In the genomic region with DNA sequence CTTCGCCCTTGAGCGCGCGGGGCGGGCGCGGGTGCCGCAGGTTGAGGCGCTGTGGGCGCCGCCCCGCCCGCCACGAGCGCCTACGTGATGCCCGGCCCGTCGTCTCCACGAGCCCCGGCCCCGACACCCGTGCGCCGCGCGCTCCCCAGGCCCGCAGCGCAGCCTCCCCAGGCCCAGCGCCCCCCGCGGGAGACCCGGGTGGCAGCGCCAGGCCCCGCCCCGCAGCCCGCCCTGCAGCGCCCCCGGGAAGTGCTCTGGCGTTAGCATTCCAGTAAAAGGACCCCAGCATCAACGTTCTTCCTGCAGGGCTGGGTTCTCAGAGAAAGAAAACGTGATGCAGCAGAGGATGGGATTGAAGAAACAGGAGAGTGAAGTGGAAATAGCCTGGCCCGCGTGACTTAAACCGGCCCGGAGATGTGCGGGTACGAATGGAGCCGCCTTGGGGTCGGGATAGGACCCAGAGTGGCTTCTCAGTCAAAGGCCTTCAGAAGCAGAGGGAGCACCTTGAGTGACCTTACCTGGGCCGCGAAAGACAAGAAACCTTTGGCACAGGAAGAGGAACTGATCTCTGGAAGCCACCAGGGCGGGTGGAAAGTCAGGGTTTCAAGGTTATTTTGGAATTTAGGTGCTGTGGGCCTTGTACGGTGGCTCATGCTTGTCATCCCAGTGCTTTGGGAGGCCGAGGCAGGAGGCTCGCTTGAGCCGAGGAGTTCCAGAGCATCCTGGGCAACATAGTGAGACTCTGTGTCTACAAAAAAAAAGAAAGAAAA, we compare ENCODE assay signal across 8 cellular contexts. TPM values are rescaled to one million over a fixed set of nuclear protein-coding genes. Genes with fewer than 3 reads are reported as not detected.
DNase-seq lines count a peak whose midpoint lies in the region; ATAC-seq and TF ChIP-seq lines count a peak whose summit lies in the region.

No MANE protein-coding gene starts in this region.

- intact Hi-C loops in lower leg skin (cut with DNase I; ENCODE audit: low total_unique reads) = no loop called here

- H3K27me3 ChIP-seq in stomach smooth muscle (ENCODE audit: control insufficient read depth in 1 of 2, insufficient read depth in 2 of 2, low read length in 2 of 2) = peaks cover 0 to 17% of the 10 kb centered on the region in 2 donors

- H3K9me3 ChIP-seq in stomach smooth muscle (ENCODE audit: control insufficient read depth in 2 of 2, low read length in 2 of 2) = no peaks in the 10 kb centered on the region

- WGBS in lower leg skin, 2 donors = 31 to 32% methylated on average over 27 to 30 of the region's 57 CpGs

- TF ChIP-seq POLR2A in lower leg skin (IDR thresholded peaks at IDR 0.05) = no peak

- peaks cover 20% of the 10 kb centered on the region for H3K4me1 ChIP-seq in stomach smooth muscle (ENCODE audit: control insufficient read depth, insufficient read depth, low read length)

- TF ChIP-seq CTCF in cardiac fibroblast (IDR thresholded peaks at IDR 0.05; ENCODE audit: low read depth, low read length) = no peak
- TF ChIP-seq CTCF in lower leg skin (IDR thresholded peaks at IDR 0.05) = no peak

- no peaks in the 10 kb centered on the region for H3K36me3 ChIP-seq in stomach smooth muscle (ENCODE audit: control insufficient read depth in 2 of 2, insufficient read depth in 2 of 2, low read length in 2 of 2)

- H3K4me3 ChIP-seq in cardiac fibroblast (replicated peaks in 1 of 2; ENCODE audit: low read depth in 2 of 2, low read length in 2 of 2) = peak overlapping the region; percentile 68 to 84
- H3K4me3 ChIP-seq in lower leg skin (ENCODE audit: low read depth, poor library complexity, severe bottlenecking) = peak overlapping the region; percentile 85
- peak overlapping the region; percentile 69 to 82 for H3K4me3 ChIP-seq in stomach smooth muscle (ENCODE audit: low read length in 2 of 2)

- no peak overlapping the region for H3K27ac ChIP-seq in stomach smooth muscle (ENCODE audit: low read length)

- peak; percentile 8 for ATAC-seq in activated CD4-positive, CD25-positive, alpha-beta regulatory T cell treated with anti-CD3 and anti-CD28 coated beads, Interleukin-2, amount 50 U/mL, for 24 hours
- peak; percentile 29 for ATAC-seq in HG02623 (IDR thresholded peaks at IDR 0.05; ENCODE audit: unreplicated experiment)

- H3K9ac ChIP-seq in stomach smooth muscle (ENCODE audit: low read length in 2 of 2) = peak overlapping the region; percentile 55 to 63

- no peak for DNase-seq in activated CD4-positive, CD25-positive, alpha-beta regulatory T cell (lab: John Stamatoyannopoulos, UW)
- DNase-seq in RPMI8226 = peak; percentile 50
- peak in 1 of 2 donors; percentile 46 for DNase-seq in cardiac fibroblast (ENCODE audit: low read depth in 2 of 2)
- no peak for DNase-seq in lower leg skin (ENCODE audit: low spot score in 2 of 2)
- DNase-seq in NCI-H2196 treated with DMSO at 0.1 percent for 48 hours (lab: John Stamatoyannopoulos, UW; ENCODE audit: unreplicated experiment) = no peak

RNA-seq across cellular contexts. Expression of gene PFKP, which starts 1.8 kb away (rescaled TPM):
- 10 to 100 TPM; 54.9 to 79.3 (median 65.5) TPM for total RNA-seq in lower leg skin
